ENCODE assay signal across 28 cellular contexts in genomic region chr5:168893231-168893630, GRCh38.
"Had no signal": no experiment of that assay in that cellular context is flagged by ENCODE, and none has a peak within 500 bp of the region (broad histone marks: within the 10 kb centered on the region; RNA-seq: fewer than 3 reads in every experiment).

No MANE protein-coding gene starts in this region.

- H3K36me3 ChIP-seq: lower lobe of right lung, neutrophil, ovary, stomach, thyroid gland, transverse colon, upper lobe of left lung, vagina had no signal

- H3K27me3 ChIP-seq: neutrophil, ovary, stomach, testis, thyroid gland, transverse colon, upper lobe of left lung, vagina had no signal

- H3K4me1 ChIP-seq: lower lobe of right lung, stomach, testis, transverse colon, upper lobe of left lung had no signal

- H3K4me3 ChIP-seq: lower lobe of right lung, ovary, skin epidermis, stomach, testis, thyroid gland, transverse colon, upper lobe of left lung, vagina had no signal

- ATAC-seq: left cardiac atrium; left lobe of liver; left ventricle myocardium superior; lower lobe of right lung; natural killer cell; right cardiac atrium; sciatic nerve; stimulated activated naive B cell treated with anti-CD40 and anti-IgM and Interleukin-4, amounts not matched to agents 10 μg/mL and 1 μg/mL and 100 μg/mL, for 72 hours; stimulated activated naive CD8-positive, alpha-beta T cell treated with anti-CD3 and anti-CD28 coated beads, Interleukin-15, Interleukin-2, amounts not matched to agents 100 U/mL and 50 U/mL, for 24 hours had no signal

- H3K27ac ChIP-seq: lower lobe of right lung, neutrophil, ovary, skin epidermis, stomach, testis, thyroid gland, transverse colon, upper lobe of left lung, vagina had no signal

- H3K9me3 ChIP-seq: lower lobe of right lung, neutrophil, ovary, stomach, testis, thyroid gland, transverse colon, upper lobe of left lung, vagina had no signal

- DNase-seq: hippocampal formation; kidney glomerular epithelial cell; left cardiac atrium; left ventricle myocardium superior; lower lobe of right lung; mammary epithelial cell; mesenchymal stem cell; naive B cell; natural killer cell; occipital lobe; ovary; right cardiac atrium; stimulated activated CD4-positive, alpha-beta T cell treated with anti-CD3 and anti-CD28 coated beads, Interleukin-12 subunit alpha, Interleukin-12 subunit beta, amount 100 ng/mL, for 4 hours; stimulated activated CD4-positive, alpha-beta T cell treated with anti-CD3 and anti-CD28 coated beads, Interleukin-15, amount 100 ng/mL, for 24 hours; stimulated activated CD4-positive, alpha-beta T cell treated with anti-CD3 and anti-CD28 coated beads, Interleukin-2, amount 100 ng/mL, for 24 hours; stimulated activated CD4-positive, alpha-beta T cell treated with anti-CD3 and anti-CD28 coated beads, Interleukin-4, amount 100 ng/mL, for 1 hour; stimulated activated naive B cell treated with anti-CD40 and anti-IgM and Interleukin-4, amounts not matched to agents 10 μg/mL and 1 μg/mL and 100 μg/mL, for 72 hours; stimulated activated naive CD8-positive, alpha-beta T cell treated with anti-CD3 and anti-CD28 coated beads, Interleukin-15, Interleukin-2, amounts not matched to agents 100 U/mL and 50 U/mL, for 24 hours; stomach; testis; thyroid gland; transverse colon; upper lobe of left lung had no signal
